2 cellular contexts compared by ENCODE assay signal in genomic region chr1:24468605-24469004, GRCh38.
A peak's percentile ranks its signal among the peaks of the same experiment; 100 is the strongest.
TF ChIP-seq lines count a peak whose summit lies in the region.

No MANE protein-coding gene starts in this region.

TF ChIP-seq in K562, 482 proteins besides CTCF, POLR2A, EP300 and RAD21:
- TF ChIP-seq TAF15 (IDR thresholded peaks at IDR 0.05; ENCODE audit: low read depth, low read length) (no peak), RFX1 (IDR thresholded peaks at IDR 0.05) (peak; percentile 83)
- TF ChIP-seq, protein P1, sequence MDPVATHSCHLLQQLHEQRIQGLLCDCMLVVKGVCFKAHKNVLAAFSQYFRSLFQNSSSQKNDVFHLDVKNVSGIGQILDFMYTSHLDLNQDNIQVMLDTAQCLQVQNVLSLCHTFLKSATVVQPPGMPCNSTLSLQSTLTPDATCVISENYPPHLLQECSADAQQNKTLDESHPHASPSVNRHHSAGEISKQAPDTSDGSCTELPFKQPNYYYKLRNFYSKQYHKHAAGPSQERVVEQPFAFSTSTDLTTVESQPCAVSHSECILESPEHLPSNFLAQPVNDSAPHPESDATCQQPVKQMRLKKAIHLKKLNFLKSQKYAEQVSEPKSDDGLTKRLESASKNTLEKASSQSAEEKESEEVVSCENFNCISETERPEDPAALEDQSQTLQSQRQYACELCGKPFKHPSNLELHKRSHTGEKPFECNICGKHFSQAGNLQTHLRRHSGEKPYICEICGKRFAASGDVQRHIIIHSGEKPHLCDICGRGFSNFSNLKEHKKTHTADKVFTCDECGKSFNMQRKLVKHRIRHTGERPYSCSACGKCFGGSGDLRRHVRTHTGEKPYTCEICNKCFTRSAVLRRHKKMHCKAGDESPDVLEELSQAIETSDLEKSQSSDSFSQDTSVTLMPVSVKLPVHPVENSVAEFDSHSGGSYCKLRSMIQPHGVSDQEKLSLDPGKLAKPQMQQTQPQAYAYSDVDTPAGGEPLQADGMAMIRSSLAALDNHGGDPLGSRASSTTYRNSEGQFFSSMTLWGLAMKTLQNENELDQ (CRISPR knock-in tag; IDR thresholded peaks at IDR 0.05; ENCODE audit: borderline replicate concordance), result no peak

TF ChIP-seq in GM12891, 5 proteins besides CTCF, POLR2A, EP300 and RAD21:
- TF ChIP-seq SPI1 (IDR thresholded peaks at IDR 0.05; ENCODE audit: low read depth, low read length) (no peak), PAX5 (IDR thresholded peaks at IDR 0.05; ENCODE audit: insufficient read depth, low read length, severe bottlenecking) (no peak), POU2F2 (IDR thresholded peaks at IDR 0.05; ENCODE audit: low read depth, low read length) (no peak), POLR2AphosphoS5 (IDR thresholded peaks at IDR 0.05; ENCODE audit: low read depth, low read length) (no peak), TAF1 (IDR thresholded peaks at IDR 0.05; ENCODE audit: low read depth, low read length) (no peak)
TF ChIP-seq in GM12891: peak in this region for 0.
